ENCODE assay signal across 18 cellular contexts in the genomic region with DNA sequence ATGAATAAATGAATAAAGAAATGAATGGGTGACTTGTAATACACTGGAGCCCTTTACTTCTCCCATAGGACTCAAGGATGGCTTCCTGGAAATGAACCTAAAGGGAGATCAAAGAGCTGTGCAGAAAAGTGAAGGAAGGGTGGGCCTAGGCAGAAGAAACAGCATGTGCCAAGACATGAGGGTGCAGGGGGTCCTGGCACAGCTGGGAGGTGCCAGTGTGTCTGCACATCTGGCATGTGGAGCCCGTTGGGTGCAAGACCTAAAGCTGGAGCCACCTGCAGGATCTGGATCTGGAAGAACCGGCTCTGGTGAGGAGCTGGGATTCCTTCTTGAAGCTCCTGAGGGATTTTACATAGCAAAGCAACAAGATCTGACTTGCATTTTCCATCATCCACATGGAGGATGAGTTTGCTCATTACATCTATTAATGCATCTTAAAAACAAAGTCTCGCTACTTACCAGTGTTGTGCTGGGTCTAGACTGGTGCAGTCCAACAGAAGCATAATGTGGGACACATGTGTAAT.
DNase-seq lines count a peak whose midpoint lies in the region; ATAC-seq, FAIRE-seq and TF ChIP-seq lines count a peak whose summit lies in the region.
"Had no signal": no experiment of that assay in that cellular context is flagged by ENCODE, and none has a peak within 500 bp of the region (broad histone marks: within the 10 kb centered on the region; RNA-seq: fewer than 3 reads in every experiment).

No MANE protein-coding gene starts in this region.

- H3K27ac ChIP-seq in neuronal stem cell (replicated peaks; ENCODE audit: low read length) (no peak overlapping the region), lower lobe of right lung (no peak overlapping the region)
- H3K27ac ChIP-seq: GM23248 had no signal

- no peak overlapping the region for H2BK120ac ChIP-seq in neuronal stem cell (ENCODE audit: low read depth, low read length)

- H3K4me3 ChIP-seq in bronchial epithelial cell (ENCODE audit: low read depth, low read length) = no peak overlapping the region
- H3K4me3 ChIP-seq in neuronal stem cell (ENCODE audit: low read length in 2 of 2) = no peak overlapping the region
- no peak overlapping the region for H3K4me3 ChIP-seq in lower lobe of right lung
- H3K4me3 ChIP-seq: GM23248 had no signal

- peak; percentile 33 for ATAC-seq in esophagus mucosa
- no peak for ATAC-seq in GM21423 (IDR thresholded peaks at IDR 0.05; ENCODE audit: unreplicated experiment)
- ATAC-seq in lower lobe of right lung = no peak

- H3K9me3 ChIP-seq in neuronal stem cell (replicated peaks in 1 of 2; ENCODE audit: control insufficient read depth in 2 of 2, insufficient read depth in 1 of 2, low read depth in 1 of 2, low read length in 2 of 2) (peaks cover 1 to 3% of the 10 kb centered on the region in 2 donors), lower lobe of right lung (no peaks in the 10 kb centered on the region)

- H3K4me2 ChIP-seq in neuronal stem cell (ENCODE audit: insufficient read depth, low read length, poor library complexity, severe bottlenecking) = no peak overlapping the region

- no peak for FAIRE-seq in bronchial epithelial cell (lab: Jason Lieb, UNC)
- FAIRE-seq: G401.6, GM12892, H1 had no signal

- no peak overlapping the region for H4K91ac ChIP-seq in neuronal stem cell (ENCODE audit: low read depth, low read length, poor library complexity)

- intact Hi-C loops in lower lobe of right lung (cut with DNase I) = no loop called here

- no peak overlapping the region for H3K23ac ChIP-seq in neuronal stem cell (ENCODE audit: low read depth, low read length, poor library complexity)

- H2AK5ac ChIP-seq in neuronal stem cell (ENCODE audit: low read depth, low read length) = no peak overlapping the region

- H3K36me3 ChIP-seq in bronchial epithelial cell (ENCODE audit: control insufficient read depth, insufficient read depth, low read length) = no peaks in the 10 kb centered on the region
- H3K36me3 ChIP-seq in neuronal stem cell (replicated peaks in 1 of 2; ENCODE audit: control insufficient read depth in 2 of 2, insufficient read depth in 2 of 2, low read length in 2 of 2) = no peaks in the 10 kb centered on the region
- no peaks in the 10 kb centered on the region for H3K36me3 ChIP-seq in lower lobe of right lung

- H2AFZ ChIP-seq in neuronal stem cell (ENCODE audit: low read length) = no peak overlapping the region
- H2AFZ ChIP-seq: GM23248 had no signal

- H3K4me1 ChIP-seq in neuronal stem cell (ENCODE audit: control insufficient read depth in 2 of 2, insufficient read depth in 1 of 2, low read depth in 1 of 2, low read length in 2 of 2) (peaks cover 7 to 14% of the 10 kb centered on the region in 2 donors), lower lobe of right lung (no peaks in the 10 kb centered on the region)

- WGBS in neuronal stem cell (ENCODE audit: extremely low coverage in 2 of 2, insufficient read length in 2 of 2, insufficient replicate concordance in 1 of 2), 2 donors = no CpG with 5 or more reads among the region's 3 CpGs

- H2BK12ac ChIP-seq in neuronal stem cell (ENCODE audit: low read length) = no peak overlapping the region

- no peak overlapping the region for H2BK15ac ChIP-seq in neuronal stem cell (ENCODE audit: low read length)

- no peaks in the 10 kb centered on the region for H3K79me1 ChIP-seq in neuronal stem cell (ENCODE audit: low read depth, low read length)

- H3K14ac ChIP-seq in neuronal stem cell (ENCODE audit: low read length) = no peak overlapping the region

- H3K4ac ChIP-seq in neuronal stem cell (ENCODE audit: low read length) = no peak overlapping the region

- H3K18ac ChIP-seq in neuronal stem cell (ENCODE audit: low read length) = peak overlapping the region; percentile 83

- H4K8ac ChIP-seq in neuronal stem cell (ENCODE audit: low read depth, low read length) = no peak overlapping the region

- DNase-seq in bronchial epithelial cell (ENCODE audit: low read depth) (peak; percentile 18), neuronal stem cell (ENCODE audit: low spot score) (no peak), foreskin melanocyte (no peak), lower lobe of right lung (no peak)
- DNase-seq: C1 segment of cervical spinal cord; Calu3; CD4-positive, alpha-beta memory T cell; COR-L47; DMS53; DMS79 treated with DMSO at 0.1 percent for 48 hours; GM23248; H7; HCEC 1CT had no signal

- TF ChIP-seq CTCF in bronchial epithelial cell (IDR thresholded peaks at IDR 0.05; ENCODE audit: insufficient read depth, low read length, severe bottlenecking) (no peak), lower lobe of right lung (IDR thresholded peaks at IDR 0.05) (no peak)

- H3K9ac ChIP-seq in neuronal stem cell (ENCODE audit: low read depth, low read length, poor library complexity) = no peak overlapping the region
- H3K9ac ChIP-seq: GM23248 had no signal

- H3K27me3 ChIP-seq in bronchial epithelial cell (ENCODE audit: control insufficient read depth, insufficient read depth, low read length) (no peaks in the 10 kb centered on the region), neuronal stem cell (ENCODE audit: control insufficient read depth in 3 of 3, insufficient read depth in 3 of 3, low read depth in 1 of 3, low read length in 3 of 3) (peaks cover 0 to 4% (median 0%) of the 10 kb centered on the region in 3 experiments), lower lobe of right lung (ENCODE audit: low read depth) (no peaks in the 10 kb centered on the region)

- no peak overlapping the region for H2BK5ac ChIP-seq in neuronal stem cell (ENCODE audit: low read length)
